ENCODE assay signal across 16 cellular contexts in the genomic region with DNA sequence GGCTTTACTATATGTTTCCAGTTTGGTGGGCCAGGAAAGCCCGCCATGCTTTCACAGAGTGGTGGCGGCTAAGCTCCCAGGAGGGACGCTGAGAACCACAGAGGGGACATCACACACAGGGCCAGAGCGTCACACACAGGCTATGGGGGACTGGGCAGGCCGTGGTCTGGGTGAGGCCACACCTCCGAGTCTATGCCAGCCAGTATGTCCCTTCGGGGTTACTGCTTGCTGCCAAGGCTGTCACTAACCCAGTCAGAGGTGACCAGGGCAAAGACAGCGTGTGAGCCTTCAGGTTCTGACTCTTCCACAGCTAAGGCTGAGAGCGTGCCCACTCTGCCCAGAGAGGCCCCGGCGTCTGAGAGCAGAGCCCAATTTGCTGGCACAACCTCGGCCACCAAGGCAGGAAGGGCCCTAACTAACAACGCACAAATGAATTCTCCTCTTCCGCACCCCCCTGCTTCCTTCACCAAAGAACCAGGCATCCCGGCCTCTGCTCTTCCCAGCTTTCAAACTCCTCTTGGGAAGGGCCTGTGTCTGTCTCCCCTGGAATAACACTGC. TPM values are rescaled to one million over a fixed set of nuclear protein-coding genes. Genes with fewer than 3 reads are reported as not detected.
DNase-seq lines count a peak whose midpoint lies in the region; ATAC-seq and TF ChIP-seq lines count a peak whose summit lies in the region.
"Had no signal": no experiment of that assay in that cellular context is flagged by ENCODE, and none has a peak within 500 bp of the region (broad histone marks: within the 10 kb centered on the region; RNA-seq: fewer than 3 reads in every experiment).

No MANE protein-coding gene starts in this region.

- peaks cover 42% of the 10 kb centered on the region for H3F3A ChIP-seq in PC-9 (ENCODE audit: insufficient read depth, low read depth)

- H3K27me3 Mint-ChIP-seq in CD8-positive, alpha-beta memory T cell: peaks cover 0 to 3% of the 10 kb centered on the region in 2 donors

- intact Hi-C loops in PC-9 (cut with micrococcal nuclease; ENCODE audit: unreplicated experiment): no loop called here
- intact Hi-C loops in heart left ventricle (cut with DNase I): loop anchor here in 2 of 10 donors (5.0 kb wide), 2 partner anchors 46 to 51 kb away; no protein-coding TSS in a partner anchor
- intact Hi-C loops in sigmoid colon (cut with DNase I): loop anchor here (5.0 kb wide), 1 partner anchor 51 kb away; no protein-coding TSS in a partner anchor
- intact Hi-C loops in uterus (cut with DNase I; ENCODE audit: low total_unique reads): no loop called here

- H3K4me3 ChIP-seq in CD8-positive, alpha-beta memory T cell (ENCODE audit: low read length): no peak overlapping the region
- no peak overlapping the region for H3K4me3 ChIP-seq in PC-9
- no peak overlapping the region for H3K4me3 ChIP-seq in heart left ventricle
- peak overlapping the region in 1 of 4 donors; percentile 68 for H3K4me3 ChIP-seq in sigmoid colon
- no peak overlapping the region for H3K4me3 ChIP-seq in uterus
- H3K4me3 ChIP-seq: GM23248, vagina had no signal

- no peaks in the 10 kb centered on the region for H3K9me3 ChIP-seq in CD8-positive, alpha-beta memory T cell (ENCODE audit: low read length)
- H3K9me3 ChIP-seq in PC-9 (ENCODE audit: insufficient read depth, low read depth) (no peaks in the 10 kb centered on the region), heart left ventricle (no peaks in the 10 kb centered on the region), sigmoid colon (no peaks in the 10 kb centered on the region), uterus (no peaks in the 10 kb centered on the region)
- H3K9me3 ChIP-seq: vagina had no signal

- H3K27ac ChIP-seq in CD8-positive, alpha-beta memory T cell (ENCODE audit: low read depth, low read length): no peak overlapping the region
- no peak overlapping the region for H3K27ac ChIP-seq in PC-9
- peak overlapping the region in 11 of 12 donors; percentile 8 to 96 (median 60) for H3K27ac ChIP-seq in heart left ventricle
- H3K27ac ChIP-seq in sigmoid colon: peak overlapping the region; percentile 86 to 98 (median 94)
- H3K27ac ChIP-seq in uterus: no peak overlapping the region
- H3K27ac ChIP-seq: GM23248 had no signal

- H3K27me3 ChIP-seq in CD8-positive, alpha-beta memory T cell (ENCODE audit: insufficient read depth, low read length, poor library complexity, severe bottlenecking): no peaks in the 10 kb centered on the region
- H3K27me3 ChIP-seq in PC-9 (ENCODE audit: insufficient read depth, low read depth) (no peaks in the 10 kb centered on the region), heart left ventricle (no peaks in the 10 kb centered on the region), sigmoid colon (no peaks in the 10 kb centered on the region), uterus (no peaks in the 10 kb centered on the region)
- H3K27me3 ChIP-seq: vagina had no signal

- peaks cover 31% of the 10 kb centered on the region for H3K4me1 ChIP-seq in CD8-positive, alpha-beta memory T cell (ENCODE audit: insufficient read depth, low read length)
- peaks cover 14% of the 10 kb centered on the region for H3K4me1 ChIP-seq in PC-9 (replicated peaks; ENCODE audit: insufficient read depth)
- H3K4me1 ChIP-seq in heart left ventricle: peaks cover 0 to 62% (median 40%) of the 10 kb centered on the region in 12 donors
- H3K4me1 ChIP-seq in sigmoid colon: peaks cover 0 to 85% (median 83%) of the 10 kb centered on the region in 4 donors
- H3K4me1 ChIP-seq in uterus: peaks cover 0 to 17% of the 10 kb centered on the region in 2 donors

- H3K36me3 ChIP-seq in CD8-positive, alpha-beta memory T cell (ENCODE audit: insufficient read depth, low read length): peaks cover 10% of the 10 kb centered on the region
- H3K36me3 ChIP-seq in PC-9 (ENCODE audit: low read depth) (peaks cover 5% of the 10 kb centered on the region; the same call in 1 of the 2 replicates), heart left ventricle (peaks cover 0 to 9% (median 0%) of the 10 kb centered on the region in 9 donors), sigmoid colon (peaks cover 0 to 8% (median 2%) of the 10 kb centered on the region in 4 donors), uterus (no peaks in the 10 kb centered on the region)
- H3K36me3 ChIP-seq: vagina had no signal

- POLR2A ChIA-PET in CD8-positive, alpha-beta memory T cell (lab: Charles Lee): interaction anchor here (0.7 kb wide), 1 partner anchor 32 kb away, joined by 3 read pairs; no protein-coding TSS in a partner anchor
- POLR2A ChIA-PET in PC-9 (lab: Charles Lee; ENCODE audit: unreplicated experiment): no interaction called here

- H3K79me2 ChIP-seq in PC-9 (ENCODE audit: low read depth): peaks cover 26% of the 10 kb centered on the region

- TF ChIP-seq CTCF in PC-9 (conservative IDR thresholded peaks at IDR 0.05) (no peak), heart left ventricle (IDR thresholded peaks at IDR 0.05) (no peak), sigmoid colon (IDR thresholded peaks at IDR 0.05) (no peak), uterus (IDR thresholded peaks at IDR 0.05) (no peak)

- peaks cover 0 to 26% (median 3%) of the 10 kb centered on the region in 3 donors for H3K36me3 Mint-ChIP-seq in CD8-positive, alpha-beta memory T cell

- ATAC-seq in heart left ventricle: peak; percentile 24 to 65 (median 41)
- ATAC-seq in GM21423 (IDR thresholded peaks at IDR 0.05; ENCODE audit: unreplicated experiment): no peak
- ATAC-seq: esophagus mucosa had no signal

- no peak for TF ChIP-seq EP300 in sigmoid colon (IDR thresholded peaks at IDR 0.05)

- peak overlapping the region in 7 of 8 donors; percentile 76 to 97 (median 93) for H3K27ac Mint-ChIP-seq in CD8-positive, alpha-beta memory T cell

- H3K9me2 ChIP-seq in PC-9 (ENCODE audit: insufficient read depth): no peaks in the 10 kb centered on the region

- DNase-seq in CD8-positive, alpha-beta memory T cell: no peak
- DNase-seq in PC-9: no peak
- peak in 2 of 5 donors; percentile 46 to 53 for DNase-seq in heart left ventricle
- DNase-seq in sigmoid colon: no peak
- DNase-seq in uterus: no peak
- DNase-seq in NCI-H345 treated with DMSO at 0.1 percent for 48 hours (lab: John Stamatoyannopoulos, UW; ENCODE audit: unreplicated experiment): no peak
- DNase-seq: DND-41; GM23248; left cardiac atrium; NCI-H187; NCI-H510A; OCI-M1; stimulated activated CD4-positive, alpha-beta T cell treated with anti-CD3 and anti-CD28 coated beads, Interleukin-1b, Interleukin-23, amount 100 ng/mL, for 48 hours had no signal

- CTCF ChIA-PET in CD8-positive, alpha-beta memory T cell (lab: Charles Lee): no interaction called here
- CTCF ChIA-PET in PC-9 (lab: Charles Lee): no interaction called here

- H3K4me3 Mint-ChIP-seq in CD8-positive, alpha-beta memory T cell: peak overlapping the region in 6 of 7 donors; percentile 15 to 89 (median 52)

- H4K20me1 ChIP-seq in PC-9 (ENCODE audit: insufficient read depth): peaks cover 13% of the 10 kb centered on the region; the same call in 1 of the 2 replicates

- no peaks in the 10 kb centered on the region for H3K9me3 Mint-ChIP-seq in CD8-positive, alpha-beta memory T cell

- H3K4me2 ChIP-seq in PC-9: peak overlapping the region; percentile 100; the same call in 1 of the 2 replicates

- 62 to 90% (median 75%) methylated on average over 5 to 15 of the region's 15 CpGs for WGBS in heart left ventricle, 4 donors
- 90 to 93% methylated on average over 15 of the region's 15 CpGs for WGBS in sigmoid colon, 2 donors

- H3K4me1 Mint-ChIP-seq in CD8-positive, alpha-beta memory T cell: peaks cover 25 to 42% (median 34%) of the 10 kb centered on the region in 3 donors

- BruUV-seq in PC-9 (replicated peaks; lab: Mats Ljungman, UMichigan): no TSS peak

- TF ChIP-seq POLR2A in heart left ventricle (IDR thresholded peaks at IDR 0.05) (no peak), sigmoid colon (IDR thresholded peaks at IDR 0.05) (no peak), uterus (IDR thresholded peaks at IDR 0.05) (no peak)

- no peak overlapping the region for H2AFZ ChIP-seq in PC-9
- H2AFZ ChIP-seq: GM23248 had no signal

RNA-seq across cellular contexts. Expression of gene PLD6, which starts 2.9 kb away (rescaled TPM):
- 10 to 100 TPM; 26.5 to 28.4 TPM for total RNA-seq in CD8-positive, alpha-beta memory T cell
- polyA plus RNA-seq in CD8-positive, alpha-beta memory T cell: 6.9 TPM
- total RNA-seq in PC-9 (2021): 4.1 and 5.0 TPM in 2 replicates
- total RNA-seq in heart left ventricle: 10 to 100 TPM in 3 of 9 donors, 1 to 10 TPM in 6; 5.1 to 11.8 (median 7.1) TPM
- polyA plus RNA-seq in heart left ventricle: 1 to 10 TPM; 3.8 to 4.7 TPM
- total RNA-seq in sigmoid colon: 10 to 100 TPM in 2 of 4 donors, 1 to 10 TPM in 2; 7.7 to 15.3 (median 10.2) TPM
- polyA plus RNA-seq in sigmoid colon: 1 to 10 TPM in 2 of 3 donors, not detected in 1; 1.2 to 2.8 TPM
- total RNA-seq in uterus: 1 to 10 TPM in 3 of 4 donors, under 1 TPM in 1; 0.77 to 8.1 (median 5.0) TPM

RNA-seq across cellular contexts. Expression of gene FLCN, which starts 33.7 kb away (rescaled TPM):
- 10 to 100 TPM; 26.9 to 30.7 TPM for total RNA-seq in CD8-positive, alpha-beta memory T cell
- 3.8 TPM for polyA plus RNA-seq in CD8-positive, alpha-beta memory T cell
- total RNA-seq in PC-9 (2021) (38.5 and 38.8 TPM in 2 replicates), heart left ventricle (100 to 1,000 TPM in 1 of 9 donors, 10 to 100 TPM in 8; 26.5 to 120 (median 32.6) TPM), sigmoid colon (100 to 1,000 TPM in 2 of 4 donors, 10 to 100 TPM in 2; 41.5 to 122 (median 78.7) TPM), uterus (10 to 100 TPM; 13.2 to 82.0 (median 61.5) TPM)
- polyA plus RNA-seq in heart left ventricle (10 to 100 TPM; 21.1 to 44.3 TPM), sigmoid colon (10 to 100 TPM; 10.8 to 28.6 (median 13.4) TPM)

Comparison
In these comparisons a context has a peak if more than half of its experiments do, and no peak if none do; other contexts are left out.
1. H3K27ac ChIP-seq: peak in heart left ventricle (11 of 12) and sigmoid colon (4 of 4); none in CD8-positive, alpha-beta memory T cell (single experiment), PC-9 (single experiment) and uterus (0 of 2).